In the genomic region with DNA sequence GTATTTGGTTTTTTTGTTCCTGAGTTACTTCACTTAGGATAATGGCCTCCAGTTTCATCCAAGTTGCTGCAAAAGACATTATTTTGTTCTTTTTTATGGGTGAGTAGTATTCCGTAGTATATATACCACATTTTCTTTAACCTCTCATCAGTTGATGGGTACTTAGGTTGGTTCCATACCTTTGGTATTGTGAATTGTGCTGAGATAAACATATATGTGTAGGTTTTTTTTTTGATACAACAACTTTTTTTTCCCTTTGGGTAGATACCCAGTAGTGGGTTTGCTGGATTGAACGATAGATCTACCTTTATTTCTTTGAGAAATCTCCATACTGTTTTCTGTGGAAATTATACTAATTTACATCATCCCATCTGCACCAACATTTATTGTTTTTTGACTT, we compare ENCODE assay signal across 34 cellular contexts.
"Had no signal": no experiment of that assay in that cellular context is flagged by ENCODE, and none has a peak within 500 bp of the region (broad histone marks: within the 10 kb centered on the region; RNA-seq: fewer than 3 reads in every experiment).

No MANE protein-coding gene starts in this region.

- H3K36me3 ChIP-seq: adrenal gland, brain microvascular endothelial cell, cardiac muscle cell had no signal

- H3K27ac ChIP-seq: adrenal gland, ascending aorta, body of pancreas, brain microvascular endothelial cell, breast epithelium, cardiac muscle cell had no signal

- H3K27me3 ChIP-seq: adrenal gland, ascending aorta, body of pancreas, brain microvascular endothelial cell, breast epithelium, cardiac muscle cell had no signal

- H3K9me3 ChIP-seq: adrenal gland, ascending aorta, body of pancreas, breast epithelium had no signal

- H3K4me3 ChIP-seq: adrenal gland, ascending aorta, body of pancreas, breast epithelium, cardiac muscle cell had no signal

- FAIRE-seq: astrocyte, bronchial epithelial cell had no signal

- H3K4me1 ChIP-seq: adrenal gland, ascending aorta, body of pancreas, breast epithelium had no signal

- DNase-seq: activated effector memory CD4-positive, alpha-beta T cell treated with anti-CD3 and anti-CD28 coated beads, Interleukin-2, amount 50 U/mL, for 16 hours; activated effector memory CD4-positive, alpha-beta T cell treated with Interleukin-2 at 50 U/mL for 16 hours; activated gamma-delta T cell; activated gamma-delta T cell treated with Interleukin-2 at 50 U/mL for 16 hours; activated naive CD4-positive, alpha-beta T cell; activated naive CD4-positive, alpha-beta T cell treated with anti-CD3 and anti-CD28 coated beads for 36 hours; activated naive CD4-positive, alpha-beta T cell treated with anti-CD3 and anti-CD28 coated beads, Interleukin-2, amount 10 ng/mL, durations not matched to agents 7 days and 5 days; activated naive CD4-positive, alpha-beta T cell treated with anti-CD3 and anti-CD28 coated beads, Interleukin-2, amount 50 U/mL, for 16 hours; activated naive CD4-positive, alpha-beta T cell treated with Interleukin-2 at 50 U/mL for 16 hours; activated naive CD8-positive, alpha-beta T cell treated with anti-CD3 and anti-CD28 coated beads for 36 hours; activated naive CD8-positive, alpha-beta T cell treated with anti-CD3 and anti-CD28 coated beads, Interleukin-2, amount 10 ng/mL, durations not matched to agents 7 days and 5 days; activated naive CD8-positive, alpha-beta T cell treated with anti-CD3 and anti-CD28 coated beads, Interleukin-2, amount 50 U/mL, for 24 hours; activated T-cell treated with anti-CD3 and anti-CD28 coated beads, Interleukin-2, amount 50 U/mL, for 1 hour; activated T-cell treated with anti-CD3 and anti-CD28 coated beads, Interleukin-2, amount 50 U/mL, for 24 hours; activated T-cell treated with anti-CD3 and anti-CD28 coated beads, Interleukin-2, amount 50 U/mL, for 4 hours; activated T-cell treated with anti-CD3 and anti-CD28 coated beads, Interleukin-2, amount 50 U/mL, for 48 hours; activated T-cell treated with anti-CD3 and anti-CD28 coated beads, Interleukin-2, amount 50 U/mL, for 72 hours; adrenal gland; amniotic stem cell; amygdala; anterior cingulate cortex; aorta; body of pancreas; brain microvascular endothelial cell; caudate nucleus; central memory CD4-positive, alpha-beta T cell; cerebellar nuclear complex had no signal

- ATAC-seq: activated naive CD4-positive, alpha-beta T cell treated with anti-CD3 and anti-CD28 coated beads, Interleukin-2, amount 50 U/mL, for 72 hours; activated naive CD8-positive, alpha-beta T cell treated with anti-CD3 and anti-CD28 coated beads, Interleukin-2, amount 50 U/mL, for 24 hours; activated T-cell treated with anti-CD3 and anti-CD28 coated beads, Interleukin-2, amount 50 U/mL, for 4 hours; activated T-cell treated with anti-CD3 and anti-CD28 coated beads, Interleukin-2, amount 50 U/mL, for 72 hours; activated T-helper 17 cell treated with anti-CD3 and anti-CD28 coated beads, Interleukin-2, amount 50 U/mL, for 72 hours; body of pancreas had no signal
